Comparison of ENCODE assay signal across 9 cellular contexts in the genomic region with DNA sequence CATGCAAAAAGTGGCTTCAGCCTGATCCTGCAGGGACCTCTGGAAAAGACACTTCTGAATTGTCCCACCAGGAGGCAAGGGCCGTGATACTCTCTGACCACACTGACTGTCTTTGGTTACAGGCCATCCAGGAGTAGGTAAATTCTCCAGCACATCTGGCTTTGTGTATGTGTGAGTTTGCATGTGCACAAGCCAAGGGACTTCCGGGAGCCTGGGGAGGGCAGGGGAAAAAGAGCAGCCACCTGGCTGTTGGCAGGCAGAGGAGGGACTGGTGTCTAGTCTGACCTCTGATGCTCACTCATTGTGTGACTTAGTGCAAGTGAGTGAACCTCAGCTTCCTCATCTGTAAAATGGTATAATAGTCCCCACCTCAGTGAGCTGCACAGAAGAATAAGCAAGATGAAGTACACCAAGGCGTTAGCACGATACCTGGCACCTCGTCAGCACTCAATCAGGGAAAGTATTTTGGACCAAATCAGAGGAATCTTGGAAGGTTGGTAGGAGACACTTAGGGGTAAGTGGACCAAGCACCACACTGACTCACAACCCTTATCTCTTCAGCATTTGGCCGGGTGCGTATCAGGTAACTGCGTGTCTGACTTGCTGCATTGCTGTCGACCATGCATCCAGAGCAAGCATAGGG. TPM values are rescaled to one million over a fixed set of nuclear protein-coding genes. Genes with fewer than 3 reads are reported as not detected.
A peak's percentile ranks its signal among the peaks of the same experiment; 100 is the strongest.
DNase-seq lines count a peak whose midpoint lies in the region; ATAC-seq and TF ChIP-seq lines count a peak whose summit lies in the region.
"Had no signal": no experiment of that assay in that cellular context is flagged by ENCODE, and none has a peak within 500 bp of the region (broad histone marks: within the 10 kb centered on the region; RNA-seq: fewer than 3 reads in every experiment).

No MANE protein-coding gene starts in this region.

- DNase-seq in activated CD4-positive, CD25-positive, alpha-beta regulatory T cell treated with anti-CD3 and anti-CD28 coated beads, Interleukin-2, amount 50 U/mL, for 72 hours: no peak
- no peak for DNase-seq in psoas muscle
- DNase-seq in RWPE1 (ENCODE audit: low spot score): no peak
- no peak for DNase-seq in mesothelial cell of epicardium (ENCODE audit: low spot score in 2 of 2, unreplicated experiment in 2 of 2)
- DNase-seq in NCI-H1048 (lab: John Stamatoyannopoulos, UW): no peak

- peaks cover 6% of the 10 kb centered on the region for H3K4me1 Mint-ChIP-seq in mesothelial cell of epicardium

- no peaks in the 10 kb centered on the region for H3K36me3 Mint-ChIP-seq in mesothelial cell of epicardium

- no peaks in the 10 kb centered on the region for H3K27me3 ChIP-seq in psoas muscle (ENCODE audit: insufficient read depth in 3 of 3, low read length in 2 of 3)

- H3K9me3 Mint-ChIP-seq in mesothelial cell of epicardium: no peaks in the 10 kb centered on the region

- H3K27me3 Mint-ChIP-seq in mesothelial cell of epicardium (ENCODE audit: low read depth): peaks cover 2% of the 10 kb centered on the region

- intact Hi-C loops in psoas muscle (cut with DNase I): no loop called here

- H3K27ac Mint-ChIP-seq in mesothelial cell of epicardium: no peak overlapping the region

- no peak overlapping the region for H3K4me3 Mint-ChIP-seq in mesothelial cell of epicardium

- peak; percentile 26 to 55 for ATAC-seq in activated CD4-positive, CD25-positive, alpha-beta regulatory T cell treated with anti-CD3 and anti-CD28 coated beads, Interleukin-2, amount 50 U/mL, for 24 hours
- ATAC-seq in GM21825 (IDR thresholded peaks at IDR 0.05; ENCODE audit: unreplicated experiment) (peak; percentile 59), HG03521 (IDR thresholded peaks at IDR 0.05; ENCODE audit: unreplicated experiment) (peak; percentile 66), psoas muscle (no peak)

- H3K36me3 ChIP-seq in psoas muscle (ENCODE audit: insufficient read depth in 1 of 2, low read depth in 1 of 2): no peaks in the 10 kb centered on the region

- TF ChIP-seq CTCF in psoas muscle (IDR thresholded peaks at IDR 0.05) (no peak), RWPE1 (conservative IDR thresholded peaks at IDR 0.05; ENCODE audit: low read depth) (no peak), mesothelial cell of epicardium (IDR thresholded peaks at IDR 0.05; ENCODE audit: unreplicated experiment) (no peak)

- CTCF ChIA-PET in RWPE1 (lab: Yijun Ruan, JAX): no interaction called here

- POLR2A ChIA-PET in RWPE1 (lab: Yijun Ruan, JAX; ENCODE audit: low non-redundant PET): no interaction called here

- 85 to 91% (median 89%) methylated on average over 9 of the region's 9 CpGs for WGBS in psoas muscle, 3 donors

- H3K4me3 ChIP-seq in psoas muscle: no peak overlapping the region
- H3K4me3 ChIP-seq: coronary artery had no signal

- peaks cover 19% of the 10 kb centered on the region for H3K4me1 ChIP-seq in psoas muscle

- no peaks in the 10 kb centered on the region for H3K9me3 ChIP-seq in psoas muscle

- H3K27ac ChIP-seq in psoas muscle (peak overlapping the region; percentile 78), RWPE1 (no peak overlapping the region)
- H3K27ac ChIP-seq: coronary artery had no signal

RNA-seq across cellular contexts. Expression of a gene that starts 19.1 kb away (rescaled TPM):
- total RNA-seq in psoas muscle (1 to 10 TPM in 1 of 4 donors, under 1 TPM in 3; 0.42 to 1.3 (median 0.51) TPM), mesothelial cell of epicardium (0.05 to 0.16 TPM (median 0.07 TPM) in 3 replicates)
- under 1 TPM; 0.12 to 0.22 (median 0.13) TPM for polyA plus RNA-seq in psoas muscle

Comparison
In these comparisons a context has a peak if more than half of its experiments do, and no peak if none do; other contexts are left out.
1. ATAC-seq: peak in activated CD4-positive, CD25-positive, alpha-beta regulatory T cell treated with anti-CD3 and anti-CD28 coated beads, Interleukin-2, amount 50 U/mL, for 24 hours (2 of 2), GM21825 (single experiment) and HG03521 (single experiment); none in psoas muscle (0 of 4).